Comparison of ENCODE assay signal across 27 cellular contexts in the genomic region with DNA sequence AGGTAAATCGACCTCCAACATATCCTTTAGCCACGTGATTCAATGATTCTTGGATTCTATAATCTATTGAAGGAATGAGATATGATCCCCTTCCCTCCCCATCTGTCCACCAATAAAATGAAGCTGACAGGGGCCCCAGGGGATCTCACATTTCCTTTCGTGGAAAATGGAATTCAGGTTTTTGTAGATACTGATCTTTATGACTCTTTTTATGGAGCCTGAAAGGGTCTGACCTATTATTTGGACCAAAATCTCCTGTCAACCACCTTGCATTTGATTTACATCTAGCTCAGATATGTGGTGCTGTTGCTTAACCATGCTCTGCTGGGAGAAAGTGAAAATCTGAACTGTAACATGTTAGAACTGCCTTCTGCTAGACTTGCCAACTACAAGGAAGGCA.
DNase-seq lines count a peak whose midpoint lies in the region; ATAC-seq, FAIRE-seq and TF ChIP-seq lines count a peak whose summit lies in the region.
"Had no signal": no experiment of that assay in that cellular context is flagged by ENCODE, and none has a peak within 500 bp of the region (broad histone marks: within the 10 kb centered on the region; RNA-seq: fewer than 3 reads in every experiment).

No MANE protein-coding gene starts in this region.

- CTCF ChIA-PET in HEK293T (lab: Yijun Ruan, JAX) (interaction anchor here (0.6 to 0.9 kb wide), 4 partner anchors 11 to 154 kb away, joined by 3 to 4 read pairs (median 3); no protein-coding TSS in a partner anchor), H1 (lab: Charles Lee; ENCODE audit: partially characterized antibody) (interaction anchor here (0.8 to 1.1 kb wide), 2 partner anchors 21 to 240 kb away, joined by 3 to 4 read pairs; no protein-coding TSS in a partner anchor)

- peak; percentile 11 for DNase-seq in EH (ENCODE audit: low read depth)
- DNase-seq in HEK293T (ENCODE audit: extremely low spot score) = peak; percentile 27
- DNase-seq in H1 (ENCODE audit: low read depth in 1 of 2, low spot score in 2 of 2) = no peak
- no peak for DNase-seq in effector CD8-positive, alpha-beta T cell (lab: John Stamatoyannopoulos, UW)
- DNase-seq in stimulated activated CD4-positive, alpha-beta T cell treated with anti-CD3 and anti-CD28 coated beads, Interleukin-2, amount 100 ng/mL, for 48 hours = no peak
- DNase-seq: 8988T; ACHN; AML-193; BE2C; CD4-positive, alpha-beta T cell; CD8-positive, alpha-beta memory T cell; DMS153; DND-41; EL; GDM1 had no signal

- no peak overlapping the region for H3K4me3 Mint-ChIP-seq in nephron
- H3K4me3 Mint-ChIP-seq: CD14-positive monocyte; CD4-positive, alpha-beta T cell; CD8-positive, alpha-beta memory T cell; GM23338 had no signal

- H4K8ac ChIP-seq in H1 (ENCODE audit: extremely low read depth, insufficient read depth, low read length) = no peak overlapping the region

- H2BK12ac ChIP-seq in H1 (ENCODE audit: low read depth, low read length) = no peak overlapping the region

- no peak overlapping the region for H3K4me2 ChIP-seq in H1 (ENCODE audit: insufficient read depth in 1 of 2, low read depth in 2 of 2, low read length in 2 of 2)
- H3K4me2 ChIP-seq: A549; BLaER1 treated with 17β-estradiol and CSF1 and Interleukin-3, amounts not matched to agents 10 nM and 100 nM; GM23338 had no signal

- no peak overlapping the region for H3K4me3 ChIP-seq in H1 (ENCODE audit: extremely low read depth in 1 of 4, insufficient read depth in 2 of 4, low read depth in 3 of 4, low read length in 4 of 4)
- H3K4me3 ChIP-seq: A549; BLaER1 treated with 17β-estradiol and CSF1 and Interleukin-3, amounts not matched to agents 10 nM and 100 nM; GM12878; GM23338; HAP-1 had no signal

- peak overlapping the region; percentile 62; the same call in 1 of the 2 replicates for H2AFZ ChIP-seq in H1 (ENCODE audit: low read length)
- H2AFZ ChIP-seq: GM23338 had no signal

- H3K27me3 Mint-ChIP-seq in nephron (ENCODE audit: low read depth) = no peaks in the 10 kb centered on the region
- H3K27me3 Mint-ChIP-seq: CD4-positive, alpha-beta T cell had no signal

- no peak overlapping the region for H4K5ac ChIP-seq in H1 (ENCODE audit: insufficient read length, low read depth, low read length)

- H2BK5ac ChIP-seq in H1 (ENCODE audit: low read depth, low read length) = no peak overlapping the region

- H3K9me3 ChIP-seq in H1 (ENCODE audit: insufficient read depth in 2 of 2, low read depth in 1 of 2, low read length in 1 of 2) = no peaks in the 10 kb centered on the region
- H3K9me3 ChIP-seq: A549, BE2C, HAP-1 had no signal

- no peak for TF ChIP-seq POLR2A in H1 (IDR thresholded peaks at IDR 0.05; ENCODE audit: control extremely low read depth in 1 of 2, low read depth in 2 of 2, low read length in 2 of 2)

- no peaks in the 10 kb centered on the region for H3K79me2 ChIP-seq in H1 (ENCODE audit: control insufficient read depth in 1 of 2, insufficient read depth in 2 of 2, low read length in 2 of 2)

- no peak overlapping the region for H3K9ac ChIP-seq in H1 (replicated peaks in 1 of 4; ENCODE audit: extremely low read depth in 1 of 4, low read depth in 3 of 4, low read length in 3 of 4)
- H3K9ac ChIP-seq: BLaER1 treated with 17β-estradiol and CSF1 and Interleukin-3, amounts not matched to agents 10 nM and 100 nM had no signal

- no peaks in the 10 kb centered on the region for H3K79me1 ChIP-seq in H1 (ENCODE audit: low read depth, low read length)

- no peak for TF ChIP-seq EP300 in H1 (IDR thresholded peaks at IDR 0.05; ENCODE audit: borderline replicate concordance in 1 of 2, low read depth in 2 of 2, low read length in 2 of 2)

- no peak overlapping the region for H2AK5ac ChIP-seq in H1 (ENCODE audit: low read depth, low read length)

- no peaks in the 10 kb centered on the region for H3K23me2 ChIP-seq in H1 (ENCODE audit: low read depth, low read length)

- peaks cover 10% of the 10 kb centered on the region for H3K4me1 Mint-ChIP-seq in nephron
- H3K4me1 Mint-ChIP-seq: CD14-positive monocyte; CD8-positive, alpha-beta memory T cell; GM23338 had no signal

- H2BK120ac ChIP-seq in H1 (replicated peaks; ENCODE audit: low read depth, low read length) = no peak overlapping the region

- POLR2A ChIA-PET in HEK293T (lab: Yijun Ruan, JAX) (no interaction called here), H1 (lab: Charles Lee; ENCODE audit: partially characterized antibody) (no interaction called here)

- H3K27me3 ChIP-seq in H1 (replicated peaks in 1 of 4; ENCODE audit: control insufficient read depth in 3 of 4, extremely low read depth in 1 of 4, insufficient read depth in 3 of 4, low read length in 3 of 4) = no peaks in the 10 kb centered on the region
- H3K27me3 ChIP-seq: BE2C; BLaER1 treated with 17β-estradiol and CSF1 and Interleukin-3, amounts not matched to agents 10 nM and 100 nM had no signal

- H3K18ac ChIP-seq in H1 (ENCODE audit: extremely low read depth, low read length) = no peak overlapping the region

- no peaks in the 10 kb centered on the region for H3K9me3 Mint-ChIP-seq in nephron
- H3K9me3 Mint-ChIP-seq: GM23338 had no signal

- H3K23ac ChIP-seq in H1 (ENCODE audit: insufficient read length) = no peak overlapping the region

- no peak overlapping the region for H3K14ac ChIP-seq in H1 (ENCODE audit: insufficient read length)

- no peak overlapping the region for H3K56ac ChIP-seq in H1 (replicated peaks; ENCODE audit: insufficient read length, low read depth, low read length)

- WGBS in H1 (ENCODE audit: extremely low coverage in 1 of 2, insufficient coverage in 1 of 2, insufficient read length in 1 of 2, insufficient replicate concordance in 2 of 2, low coverage in 1 of 2, low lambda C conversion rate in 2 of 2, missing lambda C conversion rate in 1 of 2), 2 experiments = 86% methylated on average over 3 of the region's 3 CpGs; no CpG with 5 or more reads in 1 of the 2 experiments

- no peak overlapping the region for H2BK15ac ChIP-seq in H1 (ENCODE audit: low read length)

- no peak for TF ChIP-seq RAD21 in H1 (IDR thresholded peaks at IDR 0.05 in 1 of 2, conservative IDR thresholded peaks at IDR 0.05 in 1 of 2; ENCODE audit: low read depth in 2 of 2, low read length in 2 of 2)

- ATAC-seq in HG03095 (IDR thresholded peaks at IDR 0.05; ENCODE audit: unreplicated experiment) (no peak), HG02623 (IDR thresholded peaks at IDR 0.05; ENCODE audit: unreplicated experiment) (no peak)
- ATAC-seq: A549, GM12878, GM23338 had no signal

- H3K36me3 Mint-ChIP-seq in nephron (ENCODE audit: low read depth) = no peaks in the 10 kb centered on the region
- H3K36me3 Mint-ChIP-seq: CD14-positive monocyte; CD8-positive, alpha-beta memory T cell had no signal

- H4K91ac ChIP-seq in H1 (replicated peaks; ENCODE audit: insufficient read length, low read length) = no peak overlapping the region

- no peak for TF ChIP-seq CTCF in H1 (IDR thresholded peaks at IDR 0.05; ENCODE audit: control extremely low read depth in 1 of 3, insufficient read depth in 1 of 3, low read depth in 1 of 3, low read length in 3 of 3)
- no peak for TF ChIP-seq CTCF in nephron (IDR thresholded peaks at IDR 0.05; ENCODE audit: unreplicated experiment in 3 of 3)

- H3K27ac ChIP-seq in H1 (ENCODE audit: low read depth, low read length) = no peak overlapping the region
- H3K27ac ChIP-seq: A549; BLaER1 treated with 17β-estradiol and CSF1 and Interleukin-3, amounts not matched to agents 10 nM and 100 nM had no signal

- FAIRE-seq in H1 (lab: Jason Lieb, UNC) = no peak
- FAIRE-seq: A549, D721Med, GM12878, GM19239, H54 had no signal

- H4K20me1 ChIP-seq in H1 (replicated peaks in 1 of 2; ENCODE audit: control insufficient read depth in 1 of 2, insufficient read depth in 2 of 2, low read length in 2 of 2) = no peaks in the 10 kb centered on the region
- H4K20me1 ChIP-seq: BLaER1 treated with 17β-estradiol and CSF1 and Interleukin-3, amounts not matched to agents 10 nM and 100 nM had no signal

- peak overlapping the region in 2 of 3 experiments; percentile 55 to 74 for H3K27ac Mint-ChIP-seq in nephron
- H3K27ac Mint-ChIP-seq: CD14-positive monocyte; CD4-positive, alpha-beta T cell; CD8-positive, alpha-beta memory T cell; GM23338 had no signal

- H3K36me3 ChIP-seq in H1 (ENCODE audit: control insufficient read depth in 2 of 4, insufficient read depth in 4 of 4, low read length in 3 of 4) = no peaks in the 10 kb centered on the region
- H3K36me3 ChIP-seq: BE2C; BLaER1 treated with 17β-estradiol and CSF1 and Interleukin-3, amounts not matched to agents 10 nM and 100 nM; HAP-1 had no signal

- H2BK20ac ChIP-seq in H1 (ENCODE audit: low read length) = no peak overlapping the region

- H3K4me1 ChIP-seq in H1 (replicated peaks in 1 of 4; ENCODE audit: control insufficient read depth in 3 of 4, insufficient read depth in 4 of 4, low read length in 3 of 4) = no peaks in the 10 kb centered on the region
- H3K4me1 ChIP-seq: A549; BE2C; BLaER1 treated with 17β-estradiol and CSF1 and Interleukin-3, amounts not matched to agents 10 nM and 100 nM; HAP-1 had no signal

- H3K4ac ChIP-seq in H1 (replicated peaks; ENCODE audit: insufficient read length, low read depth, low read length) = no peak overlapping the region

TF ChIP-seq in HEK293T, 16 proteins besides CTCF, POLR2A, EP300 and RAD21:
- no peak for TF ChIP-seq SUZ12 (IDR thresholded peaks at IDR 0.05)
- TF ChIP-seq PKNOX1 (IDR thresholded peaks at IDR 0.05) = peak; percentile 95
- peak; percentile 90 for TF ChIP-seq CTBP1 (IDR thresholded peaks at IDR 0.05; ENCODE audit: borderline replicate concordance)

TF ChIP-seq in H1, 55 proteins besides CTCF, POLR2A, EP300 and RAD21 (continues in another document):
- TF ChIP-seq BACH1 (IDR thresholded peaks at IDR 0.05; ENCODE audit: low read length) = no peak
- TF ChIP-seq POLR2AphosphoS5 (IDR thresholded peaks at IDR 0.05; ENCODE audit: low read depth, low read length) = no peak
- TF ChIP-seq TCF12 (IDR thresholded peaks at IDR 0.05; ENCODE audit: low read depth, low read length) = no peak
- no peak for TF ChIP-seq NRF1 (IDR thresholded peaks at IDR 0.05; ENCODE audit: low read depth, low read length)
- no peak for TF ChIP-seq SUZ12 (IDR thresholded peaks at IDR 0.05; ENCODE audit: low read length)
- no peak for TF ChIP-seq MAFK (IDR thresholded peaks at IDR 0.05; ENCODE audit: low read depth, low read length)
- no peak for TF ChIP-seq RXRA (IDR thresholded peaks at IDR 0.05; ENCODE audit: insufficient read depth, low read depth, low read length)
- no peak for TF ChIP-seq CBX5 (IDR thresholded peaks at IDR 0.05; ENCODE audit: low read depth, low read length)
- no peak for TF ChIP-seq TEAD4 (IDR thresholded peaks at IDR 0.05; ENCODE audit: low read depth, low read length)
- TF ChIP-seq, protein P1, sequence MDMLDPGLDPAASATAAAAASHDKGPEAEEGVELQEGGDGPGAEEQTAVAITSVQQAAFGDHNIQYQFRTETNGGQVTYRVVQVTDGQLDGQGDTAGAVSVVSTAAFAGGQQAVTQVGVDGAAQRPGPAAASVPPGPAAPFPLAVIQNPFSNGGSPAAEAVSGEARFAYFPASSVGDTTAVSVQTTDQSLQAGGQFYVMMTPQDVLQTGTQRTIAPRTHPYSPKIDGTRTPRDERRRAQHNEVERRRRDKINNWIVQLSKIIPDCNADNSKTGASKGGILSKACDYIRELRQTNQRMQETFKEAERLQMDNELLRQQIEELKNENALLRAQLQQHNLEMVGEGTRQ (IDR thresholded peaks at IDR 0.05; ENCODE audit: low read length) = no peak
- no peak for TF ChIP-seq CHD2 (IDR thresholded peaks at IDR 0.05; ENCODE audit: low read length)

Comparison
In these comparisons a context has a peak if more than half of its experiments do, and no peak if none do; other contexts are left out.
1. DNase-seq: peak in EH (single experiment) and HEK293T (single experiment); none in H1 (0 of 2), effector CD8-positive, alpha-beta T cell (single experiment) and stimulated activated CD4-positive, alpha-beta T cell treated with anti-CD3 and anti-CD28 coated beads, Interleukin-2, amount 100 ng/mL, for 48 hours (0 of 2).